ENCODE assay signal across 28 cellular contexts in genomic region chr1:61222240-61222639, GRCh38.
DNase-seq lines count a peak whose midpoint lies in the region; ATAC-seq and TF ChIP-seq lines count a peak whose summit lies in the region.
"Had no signal": no experiment of that assay in that cellular context is flagged by ENCODE, and none has a peak within 500 bp of the region (broad histone marks: within the 10 kb centered on the region; RNA-seq: fewer than 3 reads in every experiment).

No MANE protein-coding gene starts in this region.

- H3K36me3 Mint-ChIP-seq in nephron (ENCODE audit: low read depth): peaks cover 12% of the 10 kb centered on the region
- H3K36me3 Mint-ChIP-seq: activated naive CD8-positive, alpha-beta T cell treated with anti-CD3 and anti-CD28 coated beads for 36 hours; CD8-positive, alpha-beta memory T cell; immature natural killer cell had no signal

- no peaks in the 10 kb centered on the region for H3K9me3 ChIP-seq in left ventricle myocardium inferior (replicated peaks)
- H3K9me3 ChIP-seq: left lung had no signal

- TF ChIP-seq POLR2A in lower leg skin (IDR thresholded peaks at IDR 0.05): no peak

- peak overlapping the region in 2 of 3 experiments; percentile 60 to 73 for H3K27ac Mint-ChIP-seq in nephron
- H3K27ac Mint-ChIP-seq: activated CD8-positive, alpha-beta T cell treated with anti-CD3 and anti-CD28 coated beads for 36 hours; activated naive CD8-positive, alpha-beta T cell treated with anti-CD3 and anti-CD28 coated beads for 36 hours; B cell; CD8-positive, alpha-beta memory T cell; H9; immature natural killer cell had no signal

- H3K27me3 Mint-ChIP-seq in nephron (ENCODE audit: low read depth): no peaks in the 10 kb centered on the region
- H3K27me3 Mint-ChIP-seq: activated CD8-positive, alpha-beta T cell treated with anti-CD3 and anti-CD28 coated beads for 36 hours; activated naive CD8-positive, alpha-beta T cell treated with anti-CD3 and anti-CD28 coated beads for 36 hours had no signal

- H3K27ac ChIP-seq in left ventricle myocardium inferior (replicated peaks): peak overlapping the region; percentile 32
- peak overlapping the region in 58 of 59 donors; percentile 10 to 93 (median 79) for H3K27ac ChIP-seq in dorsolateral prefrontal cortex
- H3K27ac ChIP-seq: left lung had no signal

- no peaks in the 10 kb centered on the region for H3K9me3 Mint-ChIP-seq in nephron
- H3K9me3 Mint-ChIP-seq: activated CD8-positive, alpha-beta T cell treated with anti-CD3 and anti-CD28 coated beads for 36 hours; activated naive CD8-positive, alpha-beta T cell treated with anti-CD3 and anti-CD28 coated beads for 36 hours; CD8-positive, alpha-beta memory T cell; H9; immature natural killer cell had no signal

- DNase-seq in left ventricle myocardium inferior (no peak), left ventricle myocardium superior (no peak), dorsolateral prefrontal cortex (no peak), lower leg skin (ENCODE audit: low spot score in 2 of 2) (no peak)
- DNase-seq in activated CD4-positive, CD25-positive, alpha-beta regulatory T cell treated with anti-CD3 and anti-CD28 coated beads, Interleukin-2, amount 50 U/mL, for 72 hours: no peak
- DNase-seq: activated CD8-positive, alpha-beta T cell treated with anti-CD3 and anti-CD28 coated beads for 36 hours; activated effector memory CD4-positive, alpha-beta T cell treated with Interleukin-2 at 50 U/mL for 16 hours; activated naive CD8-positive, alpha-beta T cell treated with anti-CD3 and anti-CD28 coated beads for 36 hours; CD8-positive, alpha-beta memory T cell; DMS79; effector CD8-positive, alpha-beta T cell; H9; immature natural killer cell; left lung; NCI-H1417 treated with DMSO at 0.1 percent for 48 hours; NCI-H2107; NCI-H510A treated with DMSO at 0.1 percent for 48 hours; SHP77 treated with DMSO at 0.1 percent for 48 hours; small intestine; stimulated activated CD4-positive, alpha-beta T cell treated with anti-CD3 and anti-CD28 coated beads, Interleukin-1b, Interleukin-23, amount 100 ng/mL, for 48 hours; T-helper 1 cell had no signal

- H3K4me1 Mint-ChIP-seq in nephron: peaks cover 24% of the 10 kb centered on the region
- H3K4me1 Mint-ChIP-seq: activated naive CD8-positive, alpha-beta T cell treated with anti-CD3 and anti-CD28 coated beads for 36 hours; B cell; CD8-positive, alpha-beta memory T cell; immature natural killer cell had no signal

- ATAC-seq in left ventricle myocardium superior: no peak
- ATAC-seq in HG02973 (IDR thresholded peaks at IDR 0.05; ENCODE audit: unreplicated experiment): no peak
- no peak for ATAC-seq in GM19395 (IDR thresholded peaks at IDR 0.05; ENCODE audit: unreplicated experiment)
- ATAC-seq: activated CD4-positive, CD25-positive, alpha-beta regulatory T cell treated with anti-CD3 and anti-CD28 coated beads, Interleukin-2, amount 50 U/mL, for 24 hours; activated CD8-positive, alpha-beta T cell treated with anti-CD3 and anti-CD28 coated beads for 36 hours; esophagus mucosa; left lung; Panc1 had no signal

- TF ChIP-seq CTCF in left ventricle myocardium inferior (IDR thresholded peaks at IDR 0.05; ENCODE audit: borderline replicate concordance) (no peak), dorsolateral prefrontal cortex (IDR thresholded peaks at IDR 0.05 in 54 of 56, conservative IDR thresholded peaks at IDR 0.05 in 2 of 56; ENCODE audit: low read depth in 1 of 56, partially characterized antibody in 56 of 56) (no peak), nephron (IDR thresholded peaks at IDR 0.05; ENCODE audit: unreplicated experiment in 3 of 3) (no peak), lower leg skin (IDR thresholded peaks at IDR 0.05) (no peak)

- no peaks in the 10 kb centered on the region for H3K27me3 ChIP-seq in left ventricle myocardium inferior (ENCODE audit: low read depth)
- H3K27me3 ChIP-seq in dorsolateral prefrontal cortex: no peaks in the 10 kb centered on the region
- H3K27me3 ChIP-seq: left lung had no signal

- H3K4me1 ChIP-seq in left ventricle myocardium inferior: peaks cover 73% of the 10 kb centered on the region

- intact Hi-C loops in left ventricle myocardium inferior (cut with micrococcal nuclease): no loop called here
- intact Hi-C loops in left ventricle myocardium superior (cut with micrococcal nuclease): no loop called here
- intact Hi-C loops in dorsolateral prefrontal cortex (cut with DNase I): loop anchor here in 1 of 2 donors (5.0 to 10.0 kb wide), 2 partner anchors 35 to 113 kb away; no protein-coding TSS in a partner anchor
- intact Hi-C loops in lower leg skin (cut with DNase I; ENCODE audit: low total_unique reads): no loop called here

- no peak overlapping the region for H3K4me3 Mint-ChIP-seq in nephron
- H3K4me3 Mint-ChIP-seq: activated CD8-positive, alpha-beta T cell treated with anti-CD3 and anti-CD28 coated beads for 36 hours; activated naive CD8-positive, alpha-beta T cell treated with anti-CD3 and anti-CD28 coated beads for 36 hours; B cell; CD8-positive, alpha-beta memory T cell; H9; immature natural killer cell had no signal

- H3K4me3 ChIP-seq in left ventricle myocardium inferior: no peak overlapping the region
- peak overlapping the region in 34 of 59 donors; percentile 0 to 55 (median 29) for H3K4me3 ChIP-seq in dorsolateral prefrontal cortex
- H3K4me3 ChIP-seq in lower leg skin (ENCODE audit: low read depth, poor library complexity, severe bottlenecking): no peak overlapping the region
- H3K4me3 ChIP-seq: left lung had no signal

- no peaks in the 10 kb centered on the region for H3K36me3 ChIP-seq in left ventricle myocardium inferior
- H3K36me3 ChIP-seq: left lung had no signal

- 51 to 52% methylated on average over 2 of the region's 2 CpGs for WGBS in lower leg skin, 2 donors

Comparison
In these comparisons a context has a peak if more than half of its experiments do, and no peak if none do; other contexts are left out.
1. H3K4me3 ChIP-seq: peak in dorsolateral prefrontal cortex (34 of 59); none in left ventricle myocardium inferior (single experiment) and lower leg skin (single experiment).